In the genomic region with DNA sequence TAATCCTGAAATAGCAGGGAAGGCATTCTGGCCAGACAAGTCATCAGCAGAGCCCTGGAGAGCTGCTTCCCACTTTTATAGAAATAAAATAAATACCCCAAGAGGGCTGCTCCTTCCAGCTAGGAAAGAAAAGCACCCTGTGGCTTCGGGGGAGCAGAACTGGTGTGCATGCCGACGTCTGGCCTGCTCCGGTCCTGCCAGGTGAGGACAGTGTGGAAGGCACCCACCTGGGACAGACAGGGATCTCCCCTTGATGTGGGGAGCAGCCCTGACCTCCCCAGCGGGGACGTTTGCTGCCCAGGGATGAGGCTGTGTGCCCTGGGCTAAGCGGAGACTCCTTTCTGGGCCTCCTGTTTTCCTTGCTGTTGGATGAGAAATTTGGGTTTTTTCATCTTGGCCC, we compare ENCODE assay signal across 25 cellular contexts.
"Had no signal": no experiment of that assay in that cellular context is flagged by ENCODE, and none has a peak within 500 bp of the region (broad histone marks: within the 10 kb centered on the region; RNA-seq: fewer than 3 reads in every experiment).

No MANE protein-coding gene starts in this region.

- H3K27ac Mint-ChIP-seq: activated CD8-positive, alpha-beta T cell treated with anti-CD3 and anti-CD28 coated beads for 36 hours; activated naive CD4-positive, alpha-beta T cell treated with anti-CD3 and anti-CD28 coated beads, Interleukin-2, amount 10 ng/mL, durations not matched to agents 7 days and 5 days; activated naive CD8-positive, alpha-beta T cell treated with anti-CD3 and anti-CD28 coated beads, Interleukin-2, amount 10 ng/mL, durations not matched to agents 7 days and 5 days; activated T-cell treated with anti-CD3 and anti-CD28 coated beads, Interleukin-2, amount 50 U/mL, for 72 hours; activated T-helper 2 cell treated with anti-CD3 and anti-CD28 coated beads, Interferon-gamma antibody, Interleukin-2, Interleukin-4, amounts not matched to agents 10 μg/mL and 5 μg/mL and 100 μg/mL, durations not matched to agents 14 hours and 24 hours and 36 hours; T-helper 2 cell treated with Interferon-gamma antibody and Interleukin-4, amounts not matched to agents 5 μg/mL and 100 μg/mL, for 36 hours had no signal

- H3K27me3 ChIP-seq: breast epithelium, SJSA1 had no signal

- H3K4me3 Mint-ChIP-seq: activated CD8-positive, alpha-beta T cell treated with anti-CD3 and anti-CD28 coated beads for 36 hours; activated naive CD4-positive, alpha-beta T cell treated with anti-CD3 and anti-CD28 coated beads, Interleukin-2, amount 10 ng/mL, durations not matched to agents 7 days and 5 days; activated naive CD8-positive, alpha-beta T cell treated with anti-CD3 and anti-CD28 coated beads, Interleukin-2, amount 10 ng/mL, durations not matched to agents 7 days and 5 days; activated T-cell treated with anti-CD3 and anti-CD28 coated beads, Interleukin-2, amount 50 U/mL, for 72 hours; T-helper 2 cell treated with Interferon-gamma antibody and Interleukin-4, amounts not matched to agents 5 μg/mL and 100 μg/mL, for 36 hours had no signal

- H3K27me3 Mint-ChIP-seq: activated naive CD4-positive, alpha-beta T cell treated with anti-CD3 and anti-CD28 coated beads, Interleukin-2, amount 10 ng/mL, durations not matched to agents 7 days and 5 days; activated naive CD8-positive, alpha-beta T cell treated with anti-CD3 and anti-CD28 coated beads, Interleukin-2, amount 10 ng/mL, durations not matched to agents 7 days and 5 days had no signal

- H3K4me1 ChIP-seq: breast epithelium had no signal

- H3K9me3 Mint-ChIP-seq: activated CD8-positive, alpha-beta T cell treated with anti-CD3 and anti-CD28 coated beads for 36 hours; activated naive CD4-positive, alpha-beta T cell treated with anti-CD3 and anti-CD28 coated beads, Interleukin-2, amount 10 ng/mL, durations not matched to agents 7 days and 5 days; activated naive CD8-positive, alpha-beta T cell treated with anti-CD3 and anti-CD28 coated beads, Interleukin-2, amount 10 ng/mL, durations not matched to agents 7 days and 5 days; activated T-cell treated with anti-CD3 and anti-CD28 coated beads, Interleukin-2, amount 50 U/mL, for 72 hours; activated T-helper 2 cell treated with anti-CD3 and anti-CD28 coated beads, Interferon-gamma antibody, Interleukin-2, Interleukin-4, amounts not matched to agents 10 μg/mL and 5 μg/mL and 100 μg/mL, durations not matched to agents 14 hours and 24 hours and 36 hours; T-helper 2 cell treated with Interferon-gamma antibody and Interleukin-4, amounts not matched to agents 5 μg/mL and 100 μg/mL, for 36 hours had no signal

- DNase-seq: activated CD4-positive, alpha-beta T cell treated with anti-CD3 and anti-CD28 coated beads for 4 hours; activated CD8-positive, alpha-beta memory T cell treated with anti-CD3 and anti-CD28 coated beads, Interleukin-2, amount 50 U/mL, for 4 hours; activated CD8-positive, alpha-beta T cell treated with anti-CD3 and anti-CD28 coated beads for 36 hours; activated gamma-delta T cell treated with Interleukin-2 at 50 U/mL for 16 hours; activated naive CD4-positive, alpha-beta T cell treated with anti-CD3 and anti-CD28 coated beads, Interleukin-2, amount 10 ng/mL, durations not matched to agents 7 days and 5 days; activated naive CD8-positive, alpha-beta T cell treated with anti-CD3 and anti-CD28 coated beads, Interleukin-2, amount 10 ng/mL, durations not matched to agents 7 days and 5 days; activated T-cell treated with anti-CD3 and anti-CD28 coated beads, Interleukin-2, amount 50 U/mL, for 72 hours; aorta; caudate nucleus; Karpas-422; MM.1S; NCI-H1105; NCI-H1436; NCI-H1694 treated with DMSO at 0.1 percent for 48 hours; NCI-H2029 treated with DMSO at 0.1 percent for 48 hours; NCI-H345; NCI-H510A; NCI-H526 treated with DMSO at 0.1 percent for 48 hours; NCI-H82; RPMI8226; SW 1271 had no signal

- H3K36me3 ChIP-seq: breast epithelium, SJSA1 had no signal

- H3K4me3 ChIP-seq: breast epithelium, SJSA1 had no signal

- H3K36me3 Mint-ChIP-seq: activated naive CD4-positive, alpha-beta T cell treated with anti-CD3 and anti-CD28 coated beads, Interleukin-2, amount 10 ng/mL, durations not matched to agents 7 days and 5 days; activated naive CD8-positive, alpha-beta T cell treated with anti-CD3 and anti-CD28 coated beads, Interleukin-2, amount 10 ng/mL, durations not matched to agents 7 days and 5 days had no signal

- H3K4me1 Mint-ChIP-seq: activated naive CD4-positive, alpha-beta T cell treated with anti-CD3 and anti-CD28 coated beads, Interleukin-2, amount 10 ng/mL, durations not matched to agents 7 days and 5 days; activated naive CD8-positive, alpha-beta T cell treated with anti-CD3 and anti-CD28 coated beads, Interleukin-2, amount 10 ng/mL, durations not matched to agents 7 days and 5 days had no signal

- H3K9me3 ChIP-seq: SJSA1 had no signal

- H3K27ac ChIP-seq: breast epithelium had no signal
